In genomic region chrX:11461181-11462001, GRCh38 we compare ENCODE assay signal across 19 cellular contexts.
DNase-seq lines count a peak whose midpoint lies in the region; ATAC-seq, FAIRE-seq and TF ChIP-seq lines count a peak whose summit lies in the region.
"Had no signal": no experiment of that assay in that cellular context is flagged by ENCODE, and none has a peak within 500 bp of the region (broad histone marks: within the 10 kb centered on the region; RNA-seq: fewer than 3 reads in every experiment).

No MANE protein-coding gene starts in this region.

- no peaks in the 10 kb centered on the region for H3K36me3 Mint-ChIP-seq in activated naive CD4-positive, alpha-beta T cell treated with anti-CD3 and anti-CD28 coated beads, Interleukin-2, amount 10 ng/mL, durations not matched to agents 7 days and 5 days
- H3K36me3 Mint-ChIP-seq in activated naive CD4-positive, alpha-beta T cell treated with anti-CD3 and anti-CD28 coated beads, Interleukin-2, amount 50 U/mL, for 72 hours = no peaks in the 10 kb centered on the region
- H3K36me3 Mint-ChIP-seq: activated naive CD8-positive, alpha-beta T cell treated with anti-CD3 and anti-CD28 coated beads for 36 hours had no signal

- no peak for ATAC-seq in activated naive CD4-positive, alpha-beta T cell treated with anti-CD3 and anti-CD28 coated beads, Interleukin-2, amount 50 U/mL, for 72 hours
- ATAC-seq: esophagus mucosa had no signal

- FAIRE-seq in RCC 7860 (lab: Jason Lieb, UNC) = peak; percentile 22
- FAIRE-seq: D721Med had no signal

- intact Hi-C loops in uterus (cut with DNase I; ENCODE audit: low total_unique reads) = no loop called here

- DNase-seq in activated naive CD4-positive, alpha-beta T cell treated with anti-CD3 and anti-CD28 coated beads, Interleukin-2, amount 10 ng/mL, durations not matched to agents 7 days and 5 days = no peak
- no peak for DNase-seq in activated naive CD4-positive, alpha-beta T cell treated with anti-CD3 and anti-CD28 coated beads, Interleukin-2, amount 50 U/mL, for 72 hours (ENCODE audit: low spot score in 2 of 2)
- DNase-seq in RCC 7860 (ENCODE audit: low spot score) (peak; percentile 58), fibroblast of mammary gland (ENCODE audit: low read depth) (peak; percentile 55), uterus (no peak), HuH-7 (ENCODE audit: low spot score) (no peak), HEK293T (ENCODE audit: extremely low spot score) (no peak), LoVo (ENCODE audit: low spot score) (no peak)
- DNase-seq: 8988T; activated CD4-positive, CD25-positive, alpha-beta regulatory T cell treated with anti-CD3 and anti-CD28 coated beads, Interleukin-2, amount 50 U/mL, for 72 hours; activated naive CD8-positive, alpha-beta T cell treated with anti-CD3 and anti-CD28 coated beads for 36 hours; activated T-cell treated with anti-CD3 and anti-CD28 coated beads for 4 hours; colonic mucosa; NCI-H1092; NCI-H446 treated with DMSO at 0.1 percent for 48 hours had no signal

- no peak overlapping the region for H3K4me3 Mint-ChIP-seq in activated naive CD4-positive, alpha-beta T cell treated with anti-CD3 and anti-CD28 coated beads, Interleukin-2, amount 10 ng/mL, durations not matched to agents 7 days and 5 days
- H3K4me3 Mint-ChIP-seq: activated naive CD8-positive, alpha-beta T cell treated with anti-CD3 and anti-CD28 coated beads for 36 hours; stimulated activated naive CD8-positive, alpha-beta T cell treated with anti-CD3 and anti-CD28 coated beads, Interleukin-15, Interleukin-2, amounts not matched to agents 100 ng/mL and 50 ng/mL, for 24 hours had no signal

- no peaks in the 10 kb centered on the region for H3K27me3 ChIP-seq in uterus
- H3K27me3 ChIP-seq: colonic mucosa had no signal

- H3K4me3 ChIP-seq in fibroblast of mammary gland (ENCODE audit: control insufficient read depth, low read depth, low read length) (no peak overlapping the region), uterus (no peak overlapping the region)
- H3K4me3 ChIP-seq: colonic mucosa, lung had no signal

- POLR2A ChIA-PET in HEK293T (lab: Yijun Ruan, JAX) = no interaction called here

- H3K36me3 ChIP-seq in uterus = no peaks in the 10 kb centered on the region
- H3K36me3 ChIP-seq: colonic mucosa had no signal

- no peaks in the 10 kb centered on the region for H3K9me3 Mint-ChIP-seq in activated naive CD4-positive, alpha-beta T cell treated with anti-CD3 and anti-CD28 coated beads, Interleukin-2, amount 10 ng/mL, durations not matched to agents 7 days and 5 days
- no peaks in the 10 kb centered on the region for H3K9me3 Mint-ChIP-seq in activated naive CD4-positive, alpha-beta T cell treated with anti-CD3 and anti-CD28 coated beads, Interleukin-2, amount 50 U/mL, for 72 hours
- H3K9me3 Mint-ChIP-seq: activated naive CD8-positive, alpha-beta T cell treated with anti-CD3 and anti-CD28 coated beads for 36 hours; stimulated activated naive CD8-positive, alpha-beta T cell treated with anti-CD3 and anti-CD28 coated beads, Interleukin-15, Interleukin-2, amounts not matched to agents 100 ng/mL and 50 ng/mL, for 24 hours had no signal

- H3K4me1 ChIP-seq in uterus = no peaks in the 10 kb centered on the region
- H3K4me1 ChIP-seq: colonic mucosa had no signal

- H3K27me3 Mint-ChIP-seq in activated naive CD4-positive, alpha-beta T cell treated with anti-CD3 and anti-CD28 coated beads, Interleukin-2, amount 10 ng/mL, durations not matched to agents 7 days and 5 days = no peaks in the 10 kb centered on the region
- H3K27me3 Mint-ChIP-seq: activated naive CD8-positive, alpha-beta T cell treated with anti-CD3 and anti-CD28 coated beads for 36 hours; stimulated activated naive CD8-positive, alpha-beta T cell treated with anti-CD3 and anti-CD28 coated beads, Interleukin-15, Interleukin-2, amounts not matched to agents 100 ng/mL and 50 ng/mL, for 24 hours had no signal

- CTCF ChIA-PET in activated naive CD4-positive, alpha-beta T cell treated with anti-CD3 and anti-CD28 coated beads, Interleukin-2, amount 10 ng/mL, durations not matched to agents 7 days and 5 days (lab: Charles Lee) = no interaction called here
- CTCF ChIA-PET in HEK293T (lab: Yijun Ruan, JAX) = no interaction called here

- H3K9me3 ChIP-seq in uterus = no peaks in the 10 kb centered on the region
- H3K9me3 ChIP-seq: colonic mucosa had no signal

- no peaks in the 10 kb centered on the region for H3K4me1 Mint-ChIP-seq in activated naive CD4-positive, alpha-beta T cell treated with anti-CD3 and anti-CD28 coated beads, Interleukin-2, amount 10 ng/mL, durations not matched to agents 7 days and 5 days
- H3K4me1 Mint-ChIP-seq: activated naive CD8-positive, alpha-beta T cell treated with anti-CD3 and anti-CD28 coated beads for 36 hours had no signal

- no peak for TF ChIP-seq POLR2A in uterus (IDR thresholded peaks at IDR 0.05)

- no peak for TF ChIP-seq CTCF in fibroblast of mammary gland (conservative IDR thresholded peaks at IDR 0.05; ENCODE audit: control insufficient read depth, insufficient read depth, low read depth, low read length)
- no peak for TF ChIP-seq CTCF in uterus (IDR thresholded peaks at IDR 0.05)

- H3K27ac Mint-ChIP-seq in activated naive CD4-positive, alpha-beta T cell treated with anti-CD3 and anti-CD28 coated beads, Interleukin-2, amount 10 ng/mL, durations not matched to agents 7 days and 5 days = peak overlapping the region; percentile 19
- H3K27ac Mint-ChIP-seq in activated naive CD4-positive, alpha-beta T cell treated with anti-CD3 and anti-CD28 coated beads, Interleukin-2, amount 50 U/mL, for 72 hours = no peak overlapping the region
- H3K27ac Mint-ChIP-seq: activated naive CD8-positive, alpha-beta T cell treated with anti-CD3 and anti-CD28 coated beads for 36 hours; stimulated activated naive CD8-positive, alpha-beta T cell treated with anti-CD3 and anti-CD28 coated beads, Interleukin-15, Interleukin-2, amounts not matched to agents 100 ng/mL and 50 ng/mL, for 24 hours had no signal

- peak overlapping the region; percentile 32 to 59 for H3K27ac ChIP-seq in uterus
- H3K27ac ChIP-seq: colonic mucosa had no signal

TF ChIP-seq in HEK293T, 16 proteins besides CTCF, POLR2A, EP300 and RAD21:
- TF ChIP-seq ARNT (IDR thresholded peaks at IDR 0.05) (no peak), FOXA1 (IDR thresholded peaks at IDR 0.05) (no peak)
TF ChIP-seq in HEK293T: peak in this region for 0.

Comparison
In these comparisons a context has a peak if more than half of its experiments do, and no peak if none do; other contexts are left out.
1. DNase-seq: peak in RCC 7860 (single experiment) and fibroblast of mammary gland (single experiment); none in activated naive CD4-positive, alpha-beta T cell treated with anti-CD3 and anti-CD28 coated beads, Interleukin-2, amount 10 ng/mL, durations not matched to agents 7 days and 5 days (single experiment), activated naive CD4-positive, alpha-beta T cell treated with anti-CD3 and anti-CD28 coated beads, Interleukin-2, amount 50 U/mL, for 72 hours (0 of 2), uterus (0 of 2), HuH-7 (single experiment), HEK293T (single experiment) and LoVo (single experiment).